ENCODE assay signal across 1 cellular context in genomic region chr2:215498411-215498810, GRCh38.
TF ChIP-seq lines count a peak whose summit lies in the region.

No MANE protein-coding gene starts in this region.

TF ChIP-seq in HepG2, 621 proteins besides CTCF, POLR2A, EP300 and RAD21 (continued from another document and continues in another):
- TF ChIP-seq ZSCAN5A (CRISPR knock-in tag; IDR thresholded peaks at IDR 0.05; ENCODE audit: borderline replicate concordance) (no peak), ZBED4 (CRISPR knock-in tag; IDR thresholded peaks at IDR 0.05; ENCODE audit: borderline replicate concordance) (peak; percentile 63; the same call in 1 of the 2 replicates), SP5 (CRISPR knock-in tag; IDR thresholded peaks at IDR 0.05; ENCODE audit: borderline replicate concordance, low read depth) (0 out of 2 replicates have a peak, but pooled peaks have one; percentile 30), RARA (CRISPR knock-in tag; IDR thresholded peaks at IDR 0.05) (peak; percentile 81), TEAD3 (CRISPR knock-in tag; optimal IDR thresholded peaks at IDR 0.05; ENCODE audit: borderline replicate concordance) (peak; percentile 77), ATF7 (IDR thresholded peaks at IDR 0.05) (no peak), ATF7 (CRISPR knock-in tag; IDR thresholded peaks at IDR 0.05) (no peak), RXRB (CRISPR knock-in tag; IDR thresholded peaks at IDR 0.05; ENCODE audit: borderline replicate concordance) (peak; percentile 79; the same call in 1 of the 2 replicates), TCF7 (IDR thresholded peaks at IDR 0.05; ENCODE audit: low read depth) (peak; percentile 8; the same call in 1 of the 2 replicates), THAP11 (CRISPR knock-in tag; IDR thresholded peaks at IDR 0.05) (peak; percentile 69), YEATS2 (CRISPR knock-in tag; IDR thresholded peaks at IDR 0.05; ENCODE audit: borderline replicate concordance) (peak; percentile 43; the same call in 1 of the 2 replicates), ZMAT5 (CRISPR knock-in tag; IDR thresholded peaks at IDR 0.05; ENCODE audit: borderline replicate concordance, low read depth) (no peak), JUND (CRISPR knock-in tag; IDR thresholded peaks at IDR 0.05) (peak; percentile 61; the same call in 1 of the 2 replicates), ZNF260 (CRISPR knock-in tag; IDR thresholded peaks at IDR 0.05; ENCODE audit: borderline replicate concordance, low read depth) (no peak), MIER2 (CRISPR knock-in tag; IDR thresholded peaks at IDR 0.05) (0 out of 2 replicates have a peak, but pooled peaks have one; percentile 28), CBX5 (CRISPR knock-in tag; IDR thresholded peaks at IDR 0.05; ENCODE audit: borderline replicate concordance) (peak; percentile 85), IKZF1 (IDR thresholded peaks at IDR 0.05) (no peak), ATF2 (CRISPR knock-in tag; IDR thresholded peaks at IDR 0.05) (0 out of 2 replicates have a peak, but pooled peaks have one; percentile 32), FOXA1 (IDR thresholded peaks at IDR 0.05) (no peak), FOXA1 (CRISPR knock-in tag; IDR thresholded peaks at IDR 0.05) (peak; percentile 86), KMT2A (CRISPR knock-in tag; IDR thresholded peaks at IDR 0.05) (peak; percentile 67; the same call in 1 of the 2 replicates), ZGPAT (CRISPR knock-in tag; IDR thresholded peaks at IDR 0.05) (peak; percentile 56; the same call in 1 of the 2 replicates), ZNF331 (CRISPR knock-in tag; IDR thresholded peaks at IDR 0.05) (peak; percentile 72), FOXO1 (CRISPR knock-in tag; IDR thresholded peaks at IDR 0.05) (peak; percentile 82; the same call in 1 of the 2 replicates), NFIC (IDR thresholded peaks at IDR 0.05; ENCODE audit: low read length) (0 out of 2 replicates have a peak, but pooled peaks have one; percentile 17), ONECUT2 (CRISPR knock-in tag; IDR thresholded peaks at IDR 0.05) (no peak), MIXL1 (CRISPR knock-in tag; IDR thresholded peaks at IDR 0.05) (peak; percentile 67; the same call in 1 of the 2 replicates), SRF (IDR thresholded peaks at IDR 0.05; ENCODE audit: low read depth, low read length) (no peak), PRDM15 (CRISPR knock-in tag; IDR thresholded peaks at IDR 0.05) (peak; percentile 93), ETV5 (CRISPR knock-in tag; IDR thresholded peaks at IDR 0.05; ENCODE audit: borderline replicate concordance) (peak; percentile 57; the same call in 1 of the 2 replicates), ELF3 (CRISPR knock-in tag; IDR thresholded peaks at IDR 0.05) (peak; percentile 86), REPIN1 (CRISPR knock-in tag; IDR thresholded peaks at IDR 0.05; ENCODE audit: borderline replicate concordance, low read depth) (no peak), ZFX (CRISPR knock-in tag; IDR thresholded peaks at IDR 0.05; ENCODE audit: low read depth) (peak; percentile 28; the same call in 1 of the 2 replicates), FOXC1 (CRISPR knock-in tag; IDR thresholded peaks at IDR 0.05; ENCODE audit: borderline replicate concordance) (no peak), ZMAT3 (CRISPR knock-in tag; conservative IDR thresholded peaks at IDR 0.05) (peak; percentile 83; the same call in 1 of the 2 replicates), SALL1 (CRISPR knock-in tag; IDR thresholded peaks at IDR 0.05) (peak; percentile 84), GATA4 (IDR thresholded peaks at IDR 0.05; ENCODE audit: borderline replicate concordance, low read depth) (peak; percentile 71; the same call in 1 of the 2 replicates), REST (IDR thresholded peaks at IDR 0.05; ENCODE audit: borderline replicate concordance in 1 of 2, low read depth in 1 of 2, low read length in 2 of 2) (no peak; a peak in 1 of 4 replicates), ZNF224 (CRISPR knock-in tag; IDR thresholded peaks at IDR 0.05) (no peak), DRAP1 (CRISPR knock-in tag; IDR thresholded peaks at IDR 0.05) (peak; percentile 63), ZNF713 (CRISPR knock-in tag; IDR thresholded peaks at IDR 0.05) (no peak), THRA (CRISPR knock-in tag; IDR thresholded peaks at IDR 0.05; ENCODE audit: borderline replicate concordance) (peak; percentile 39; the same call in 1 of the 2 replicates), RFX1 (IDR thresholded peaks at IDR 0.05) (no peak), KDM3A (CRISPR knock-in tag; IDR thresholded peaks at IDR 0.05; ENCODE audit: low read depth) (0 out of 2 replicates have a peak, but pooled peaks have one; percentile 55), HMG20A (CRISPR knock-in tag; IDR thresholded peaks at IDR 0.05; ENCODE audit: borderline replicate concordance) (peak; percentile 81; the same call in 1 of the 2 replicates), CREM (IDR thresholded peaks at IDR 0.05) (peak; percentile 59; the same call in 1 of the 2 replicates), CREM (CRISPR knock-in tag; IDR thresholded peaks at IDR 0.05) (no peak), KAT2B (IDR thresholded peaks at IDR 0.05; ENCODE audit: borderline replicate concordance, low read depth, low read length) (no peak), ZNF556 (CRISPR knock-in tag; IDR thresholded peaks at IDR 0.05; ENCODE audit: borderline replicate concordance) (peak; percentile 69; the same call in 1 of the 2 replicates)
